Comparison of ENCODE assay signal across 14 cellular contexts in the genomic region with DNA sequence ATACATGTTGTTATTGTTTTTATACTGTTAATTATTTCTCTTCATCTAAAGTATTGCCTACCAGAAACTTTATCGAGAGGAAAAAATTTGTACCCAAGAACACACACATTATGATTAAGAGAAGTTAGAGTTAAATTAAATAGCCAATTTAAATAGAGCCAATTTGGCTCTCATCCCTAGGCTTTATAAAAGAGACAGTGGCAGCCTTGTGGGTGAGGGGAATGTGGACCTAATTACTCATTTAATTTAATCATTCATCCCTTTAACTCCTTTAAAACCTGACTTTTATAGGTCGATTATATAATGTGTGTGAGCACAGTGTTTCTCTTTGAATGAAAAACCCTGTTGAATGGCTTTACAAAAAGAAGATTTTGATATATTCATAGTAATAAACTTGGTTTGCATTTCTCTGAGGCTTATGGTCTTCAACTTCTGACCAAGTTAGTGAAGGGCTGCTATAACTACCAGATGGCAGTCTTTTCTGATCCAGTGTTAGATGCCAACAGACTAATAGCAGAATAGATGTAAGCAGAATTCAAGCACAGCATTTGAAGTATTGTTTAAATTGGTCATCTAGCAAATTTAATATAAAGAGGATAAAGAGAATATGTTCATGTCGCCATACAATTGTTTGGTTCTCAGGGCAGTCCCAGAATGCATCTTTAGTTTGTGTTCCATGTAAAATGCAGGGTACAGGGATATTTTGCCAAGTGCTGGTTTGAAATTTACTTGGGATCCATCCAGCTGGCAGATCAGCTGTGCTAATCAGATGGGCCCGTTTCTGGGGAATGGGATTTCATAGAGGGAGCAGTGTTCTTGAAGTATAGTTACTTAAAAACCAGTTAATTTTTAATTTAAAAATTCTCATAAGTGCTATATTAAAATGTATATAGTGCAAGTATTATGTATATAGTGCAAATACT. TPM values are rescaled to one million over a fixed set of nuclear protein-coding genes. Genes with fewer than 3 reads are reported as not detected.
DNase-seq lines count a peak whose midpoint lies in the region; ATAC-seq and TF ChIP-seq lines count a peak whose summit lies in the region.
"Had no signal": no experiment of that assay in that cellular context is flagged by ENCODE, and none has a peak within 500 bp of the region (broad histone marks: within the 10 kb centered on the region; RNA-seq: fewer than 3 reads in every experiment).

No MANE protein-coding gene starts in this region.

- TF ChIP-seq CTCF in fibroblast of the aortic adventitia (IDR thresholded peaks at IDR 0.05; ENCODE audit: insufficient read depth, low read length), result no peak
- TF ChIP-seq CTCF in lower leg skin (IDR thresholded peaks at IDR 0.05), result no peak

- peaks cover 0 to 23% (median 0%) of the 10 kb centered on the region in 11 experiments; a peak in 6 of 22 replicates for H3K36me3 ChIP-seq in BLaER1 treated with 17β-estradiol and CSF1 and Interleukin-3, amounts not matched to agents 10 nM and 100 nM
- H3K36me3 ChIP-seq in SK-N-MC (ENCODE audit: insufficient read depth, low read length), result no peaks in the 10 kb centered on the region
- no peaks in the 10 kb centered on the region for H3K36me3 ChIP-seq in naive thymus-derived CD4-positive, alpha-beta T cell (ENCODE audit: control insufficient read depth in 2 of 3, insufficient read depth in 3 of 3, low read length in 3 of 3)
- H3K36me3 ChIP-seq: HAP-1 had no signal

- DNase-seq in SK-N-MC (ENCODE audit: low read depth, low spot score) (no peak), fibroblast of the aortic adventitia (ENCODE audit: low read depth) (peak; percentile 60), NOMO-1 treated with dmso at 0.1 percent for 144 hours (lab: John Stamatoyannopoulos, UW; ENCODE audit: unreplicated experiment) (no peak), lower leg skin (ENCODE audit: low spot score in 2 of 2) (no peak), Kasumi-1 (lab: John Stamatoyannopoulos, UW) (no peak)
- DNase-seq in naive thymus-derived CD4-positive, alpha-beta T cell, result no peak
- DNase-seq: activated CD4-positive, alpha-beta T cell treated with anti-CD3 and anti-CD28 coated beads, Interleukin-2, amount 50 U/mL, for 4 hours; activated gamma-delta T cell treated with Interleukin-2 at 50 U/mL for 16 hours; kidney; NCI-H345; T1000 had no signal

- no peaks in the 10 kb centered on the region for H3K9me3 Mint-ChIP-seq in naive thymus-derived CD4-positive, alpha-beta T cell

- peak overlapping the region in 4 of 10 donors; percentile 21 to 60 (median 46) for H3K4me3 Mint-ChIP-seq in naive thymus-derived CD4-positive, alpha-beta T cell

- ATAC-seq in naive thymus-derived CD4-positive, alpha-beta T cell, result no peak
- ATAC-seq in GM18502 (IDR thresholded peaks at IDR 0.05; ENCODE audit: poor library complexity, unreplicated experiment), result no peak

- no peaks in the 10 kb centered on the region for H3K27me3 Mint-ChIP-seq in naive thymus-derived CD4-positive, alpha-beta T cell

- peaks cover 0 to 62% (median 8%) of the 10 kb centered on the region in 11 experiments; a peak in 11 of 22 replicates for H4K20me1 ChIP-seq in BLaER1 treated with 17β-estradiol and CSF1 and Interleukin-3, amounts not matched to agents 10 nM and 100 nM

- H3K27ac Mint-ChIP-seq in naive thymus-derived CD4-positive, alpha-beta T cell, result peak overlapping the region in 6 of 9 donors; percentile 48 to 85 (median 61)

- POLR2A ChIA-PET in naive thymus-derived CD4-positive, alpha-beta T cell (lab: Charles Lee), result interaction anchor here (0.6 to 0.9 kb wide), 4 partner anchors 11 to 544 kb away, joined by 3 read pairs; no protein-coding TSS in a partner anchor

- H3K9ac ChIP-seq in BLaER1 treated with 17β-estradiol and CSF1 and Interleukin-3, amounts not matched to agents 10 nM and 100 nM, result no peak overlapping the region; a peak in 1 of 22 replicates
- no peak overlapping the region for H3K9ac ChIP-seq in SK-N-MC (ENCODE audit: insufficient read length)

- no peak for TF ChIP-seq POLR2A in lower leg skin (IDR thresholded peaks at IDR 0.05)

- CTCF ChIA-PET in naive thymus-derived CD4-positive, alpha-beta T cell (lab: Charles Lee), result no interaction called here

- no peaks in the 10 kb centered on the region for H3K9me3 ChIP-seq in BLaER1 treated with 17β-estradiol and CSF1 and Interleukin-3, amounts not matched to agents 10 nM and 100 nM (replicated peaks in 1 of 11)
- no peaks in the 10 kb centered on the region for H3K9me3 ChIP-seq in SK-N-MC (ENCODE audit: low read depth, low read length)
- no peaks in the 10 kb centered on the region for H3K9me3 ChIP-seq in naive thymus-derived CD4-positive, alpha-beta T cell (ENCODE audit: control insufficient read depth in 2 of 3, low read length in 3 of 3)
- H3K9me3 ChIP-seq: HAP-1 had no signal

- H3K4me1 ChIP-seq in BLaER1 treated with 17β-estradiol and CSF1 and Interleukin-3, amounts not matched to agents 10 nM and 100 nM, result peaks cover 30 to 70% (median 46%) of the 10 kb centered on the region in 10 experiments
- H3K4me1 ChIP-seq in naive thymus-derived CD4-positive, alpha-beta T cell (ENCODE audit: control insufficient read depth in 2 of 2, insufficient read depth in 2 of 2, low read length in 2 of 2), result peaks cover 20 to 44% of the 10 kb centered on the region in 2 donors

- peak overlapping the region in 8 of 11 experiments; percentile 7 to 48 (median 30); a peak in 11 of 22 replicates for H3K4me2 ChIP-seq in BLaER1 treated with 17β-estradiol and CSF1 and Interleukin-3, amounts not matched to agents 10 nM and 100 nM

- H3K4me3 ChIP-seq in BLaER1 treated with 17β-estradiol and CSF1 and Interleukin-3, amounts not matched to agents 10 nM and 100 nM, result no peak overlapping the region
- H3K4me3 ChIP-seq in SK-N-MC, result no peak overlapping the region
- no peak overlapping the region for H3K4me3 ChIP-seq in fibroblast of the aortic adventitia (ENCODE audit: low read depth, low read length)
- no peak overlapping the region for H3K4me3 ChIP-seq in naive thymus-derived CD4-positive, alpha-beta T cell (ENCODE audit: low read length)
- H3K4me3 ChIP-seq in lower leg skin (ENCODE audit: low read depth, poor library complexity, severe bottlenecking), result no peak overlapping the region
- H3K4me3 ChIP-seq: HAP-1 had no signal

- no peak overlapping the region for H3K27ac ChIP-seq in BLaER1 treated with 17β-estradiol and CSF1 and Interleukin-3, amounts not matched to agents 10 nM and 100 nM
- 0 out of 2 replicates have a peak overlapping the region, but pooled peaks have one; percentile 25 for H3K27ac ChIP-seq in SK-N-MC
- H3K27ac ChIP-seq in naive thymus-derived CD4-positive, alpha-beta T cell (ENCODE audit: low read depth, low read length), result no peak overlapping the region

- peaks cover 43 to 87% (median 81%) of the 10 kb centered on the region in 7 donors for H3K4me1 Mint-ChIP-seq in naive thymus-derived CD4-positive, alpha-beta T cell

- 26 to 29% methylated on average over 4 of the region's 4 CpGs for WGBS in lower leg skin, 2 donors

- H3K27me3 ChIP-seq in BLaER1 treated with 17β-estradiol and CSF1 and Interleukin-3, amounts not matched to agents 10 nM and 100 nM, result no peaks in the 10 kb centered on the region
- H3K27me3 ChIP-seq in naive thymus-derived CD4-positive, alpha-beta T cell (ENCODE audit: control insufficient read depth in 2 of 2, insufficient read depth in 2 of 2, low read length in 2 of 2), result no peaks in the 10 kb centered on the region

- H3K36me3 Mint-ChIP-seq in naive thymus-derived CD4-positive, alpha-beta T cell, result peaks cover 0 to 6% (median 0%) of the 10 kb centered on the region in 5 donors

- intact Hi-C loops in naive thymus-derived CD4-positive, alpha-beta T cell (cut with micrococcal nuclease), result loop anchor here in 1 of 2 donors (1.0 kb wide), 1 partner anchor 8 kb away; no protein-coding TSS in a partner anchor
- intact Hi-C loops in lower leg skin (cut with DNase I; ENCODE audit: low total_unique reads), result no loop called here

RNA-seq across cellular contexts. Expression of a gene that starts 25.3 kb away (rescaled TPM):
- total RNA-seq in fibroblast of the aortic adventitia (ENCODE audit: low replicate concordance), result 127 and 524 TPM in 2 replicates
- 100 to 1,000 TPM; 281 to 463 (median 342) TPM for total RNA-seq in naive thymus-derived CD4-positive, alpha-beta T cell
- polyA plus RNA-seq in naive thymus-derived CD4-positive, alpha-beta T cell, result 100 to 1,000 TPM; 502 to 535 TPM
- 100 to 1,000 TPM in 3 of 4 donors, 10 to 100 TPM in 1; 91.9 to 185 (median 155) TPM for total RNA-seq in lower leg skin
